Comparison of ENCODE assay signal across 8 cellular contexts in genomic region chr1:181089017-181089776, GRCh38. TPM values are rescaled to one million over a fixed set of nuclear protein-coding genes. Genes with fewer than 3 reads are reported as not detected.
DNase-seq lines count a peak whose midpoint lies in the region; ATAC-seq, FAIRE-seq and TF ChIP-seq lines count a peak whose summit lies in the region.

No MANE protein-coding gene starts in this region.

- H3K4me1 ChIP-seq in kidney (ENCODE audit: control insufficient read depth in 1 of 2, insufficient read depth in 1 of 2, low read depth in 1 of 2, low read length in 2 of 2) = peaks cover 3 to 4% of the 10 kb centered on the region in 2 donors

- intact Hi-C loops in kidney (cut with DNase I) = loop anchor here (10.0 kb wide), 1 partner anchor 56 kb away; no protein-coding TSS in a partner anchor

- TF ChIP-seq CTCF in GM12864 (IDR thresholded peaks at IDR 0.05; ENCODE audit: low read depth, low read length, missing control alignments) (no peak), kidney (IDR thresholded peaks at IDR 0.05; ENCODE audit: borderline replicate concordance, extremely low read depth, insufficient read depth) (no peak)

- H3K4me3 ChIP-seq in GM12864 (ENCODE audit: low read depth, low read length) (peak overlapping the region; percentile 94), kidney (ENCODE audit: low read length in 2 of 2) (peak overlapping the region; percentile 84 to 87)

- H3K36me3 ChIP-seq in kidney (ENCODE audit: control insufficient read depth in 1 of 2, insufficient read depth in 2 of 2, low read length in 2 of 2) = no peaks in the 10 kb centered on the region

- no peak for FAIRE-seq in kidney (lab: Jason Lieb, UNC)

- DNase-seq in GM12864 (ENCODE audit: low read depth) (no peak), kidney (peak; percentile 84), NCI-H2171 (lab: John Stamatoyannopoulos, UW) (no peak), DMS79 treated with DMSO at 0.1 percent for 48 hours (lab: John Stamatoyannopoulos, UW) (no peak)
- DNase-seq in stimulated activated CD4-positive, alpha-beta T cell treated with anti-CD3 and anti-CD28 coated beads, Interleukin-4, amount 100 ng/mL, for 4 hours = peak; percentile 5 to 28

- no peaks in the 10 kb centered on the region for H3K9me3 ChIP-seq in kidney (ENCODE audit: control insufficient read depth in 1 of 2, low read length in 2 of 2)

- H3K27ac ChIP-seq in angular gyrus (ENCODE audit: low read depth, low read length) (peak overlapping the region; percentile 48), kidney (ENCODE audit: low read depth in 2 of 2, low read length in 2 of 2) (peak overlapping the region; percentile 83 to 91)

- peak; percentile 1 for ATAC-seq in HG02623 (IDR thresholded peaks at IDR 0.05; ENCODE audit: unreplicated experiment)

- peak overlapping the region; percentile 63 to 67 for H3K9ac ChIP-seq in kidney (ENCODE audit: low read length in 2 of 2)

TF ChIP-seq in PFSK-1, 5 proteins besides CTCF, POLR2A, EP300 and RAD21:
- no peak; the same call in 1 of the 2 replicates for TF ChIP-seq SIN3A (IDR thresholded peaks at IDR 0.05; ENCODE audit: borderline replicate concordance, insufficient read depth, low read length)
- TF ChIP-seq REST (IDR thresholded peaks at IDR 0.05; ENCODE audit: insufficient read depth in 1 of 2, low read depth in 2 of 2, low read length in 2 of 2) = no peak
- peak; percentile 11 for TF ChIP-seq FOXP2 (optimal IDR thresholded peaks at IDR 0.05; ENCODE audit: borderline replicate concordance, extremely low read depth, extremely low read length, insufficient read depth)
- TF ChIP-seq TAF1 (IDR thresholded peaks at IDR 0.05; ENCODE audit: borderline replicate concordance, insufficient read depth, low read length) = no peak

RNA-seq across cellular contexts. Expression of gene IER5, which starts 0.7 kb away (rescaled TPM):
- polyA plus RNA-seq in PFSK-1 (2012; ENCODE audit: insufficient read length, low read depth) = 26.2 TPM
- total RNA-seq in kidney = 11.0 TPM
- polyA plus RNA-seq in kidney (ENCODE audit: insufficient read depth, low read depth, low replicate concordance) = 3.9 TPM

RNA-seq across cellular contexts. Expression of gene MR1, which starts 55.4 kb away (rescaled TPM):
- 2.3 TPM for polyA plus RNA-seq in PFSK-1 (2012; ENCODE audit: insufficient read length, low read depth)
- total RNA-seq in kidney = 29.3 TPM
- 15.2 TPM for polyA plus RNA-seq in kidney (ENCODE audit: insufficient read depth, low read depth, low replicate concordance)

Comparison
In these comparisons a context has a peak if more than half of its experiments do, and no peak if none do; other contexts are left out.
1. DNase-seq: peak in kidney (single experiment) and stimulated activated CD4-positive, alpha-beta T cell treated with anti-CD3 and anti-CD28 coated beads, Interleukin-4, amount 100 ng/mL, for 4 hours (2 of 2); none in GM12864 (single experiment), NCI-H2171 (single experiment) and DMS79 treated with DMSO at 0.1 percent for 48 hours (single experiment).